In the genomic region with DNA sequence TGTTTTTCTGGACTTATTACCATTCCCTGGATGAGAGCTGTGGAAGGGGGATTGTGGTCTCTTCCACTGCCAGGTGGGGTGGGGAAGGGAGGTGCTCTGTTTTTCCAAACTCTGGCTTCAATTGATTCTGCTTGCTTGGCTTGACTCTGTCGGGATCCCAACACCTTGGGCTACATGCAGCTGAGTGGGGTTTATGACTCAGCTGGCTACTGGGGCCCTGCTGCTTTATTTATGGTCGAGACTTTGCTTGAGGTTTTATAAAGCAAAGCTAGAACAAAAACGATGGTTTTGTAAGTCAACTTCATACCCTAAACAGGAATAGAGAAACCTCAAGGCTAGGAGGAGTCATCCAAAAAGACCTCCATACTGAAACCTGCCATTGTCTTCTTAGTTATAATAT, we compare ENCODE assay signal across 9 cellular contexts.
DNase-seq lines count a peak whose midpoint lies in the region; ATAC-seq and TF ChIP-seq lines count a peak whose summit lies in the region.
"Had no signal": no experiment of that assay in that cellular context is flagged by ENCODE, and none has a peak within 500 bp of the region (broad histone marks: within the 10 kb centered on the region; RNA-seq: fewer than 3 reads in every experiment).

No MANE protein-coding gene starts in this region.

- H3K36me3 ChIP-seq in Panc1 (ENCODE audit: control insufficient read depth, insufficient read depth, low read length) (no peaks in the 10 kb centered on the region), left ventricle myocardium inferior (peaks cover 13% of the 10 kb centered on the region)

- POLR2A ChIA-PET in Panc1 (lab: Charles Lee), result interaction anchor here (0.8 kb wide), 1 partner anchor 9 kb away, joined by 7 read pairs; no protein-coding TSS in a partner anchor

- H3K27ac ChIP-seq in Panc1 (ENCODE audit: low read length) (peak overlapping the region; percentile 54), left ventricle myocardium inferior (replicated peaks) (no peak overlapping the region)

- no TSS peak for BruUV-seq in Panc1 (replicated peaks; lab: Mats Ljungman, UMichigan)

- intact Hi-C loops in Panc1 (cut with micrococcal nuclease; ENCODE audit: unreplicated experiment) (no loop called here), left ventricle myocardium inferior (cut with micrococcal nuclease) (no loop called here)

- CTCF ChIA-PET in Panc1 (lab: Charles Lee), result no interaction called here

- H3K4me3 ChIP-seq in Panc1 (ENCODE audit: low read depth in 2 of 2, low read length in 2 of 2) (no peak overlapping the region), fibroblast of mammary gland (ENCODE audit: control insufficient read depth, low read depth, low read length) (no peak overlapping the region), left ventricle myocardium inferior (no peak overlapping the region)
- H3K4me3 ChIP-seq: left lung had no signal

- H3K9me3 ChIP-seq in Panc1 (ENCODE audit: control insufficient read depth, insufficient read depth, low read depth, low read length) (no peaks in the 10 kb centered on the region), left ventricle myocardium inferior (replicated peaks) (no peaks in the 10 kb centered on the region)
- H3K9me3 ChIP-seq: left lung had no signal

- TF ChIP-seq CTCF in Panc1 (IDR thresholded peaks at IDR 0.05), result no peak
- no peak for TF ChIP-seq CTCF in fibroblast of mammary gland (conservative IDR thresholded peaks at IDR 0.05; ENCODE audit: control insufficient read depth, insufficient read depth, low read depth, low read length)
- TF ChIP-seq CTCF in left ventricle myocardium inferior (IDR thresholded peaks at IDR 0.05; ENCODE audit: borderline replicate concordance), result no peak

- H3K27me3 ChIP-seq in Panc1 (ENCODE audit: control insufficient read depth, insufficient read depth, low read length), result no peaks in the 10 kb centered on the region
- no peaks in the 10 kb centered on the region for H3K27me3 ChIP-seq in left ventricle myocardium inferior (ENCODE audit: low read depth)
- H3K27me3 ChIP-seq: left lung had no signal

- in situ Hi-C loops in Panc1 (cut with HindIII; ENCODE audit: low pct_unique_long_range_greater_than_20kb, low sequenced_read_pairs), result no loop called here

- no peak; the same call in 1 of the 2 replicates for ATAC-seq in Panc1
- ATAC-seq in GM18520 (IDR thresholded peaks at IDR 0.05; ENCODE audit: unreplicated experiment), result no peak
- ATAC-seq: left lung had no signal

- peaks cover 50% of the 10 kb centered on the region for H3K4me1 ChIP-seq in Panc1 (ENCODE audit: control insufficient read depth, insufficient read depth, low read length)
- H3K4me1 ChIP-seq in left ventricle myocardium inferior, result peaks cover 74% of the 10 kb centered on the region

- DNase-seq in ELR (ENCODE audit: low read depth) (peak; percentile 84), H4 (ENCODE audit: low spot score) (peak; percentile 86), Panc1 (ENCODE audit: low read depth, low spot score) (no peak), fibroblast of mammary gland (ENCODE audit: low read depth) (peak; percentile 66), iPS-NIHi11 (ENCODE audit: low spot score) (no peak), amniotic stem cell (lab: John Stamatoyannopoulos, UW) (no peak), left ventricle myocardium inferior (no peak)
- DNase-seq: left lung had no signal

Comparison
In these comparisons a context has a peak if more than half of its experiments do, and no peak if none do; other contexts are left out.
1. DNase-seq: peak in ELR (single experiment), H4 (single experiment) and fibroblast of mammary gland (single experiment); none in Panc1 (single experiment), iPS-NIHi11 (single experiment), amniotic stem cell (single experiment) and left ventricle myocardium inferior (single experiment).